9 cellular contexts compared by ENCODE assay signal in genomic region chr2:174607989-174608865, GRCh38. TPM values are rescaled to one million over a fixed set of nuclear protein-coding genes. Genes with fewer than 3 reads are reported as not detected.
A peak's percentile ranks its signal among the peaks of the same experiment; 100 is the strongest.
DNase-seq lines count a peak whose midpoint lies in the region; ATAC-seq and TF ChIP-seq lines count a peak whose summit lies in the region.
"Had no signal": no experiment of that assay in that cellular context is flagged by ENCODE, and none has a peak within 500 bp of the region (broad histone marks: within the 10 kb centered on the region; RNA-seq: fewer than 3 reads in every experiment).

No MANE protein-coding gene starts in this region.

- TF ChIP-seq EP300 in transverse colon (IDR thresholded peaks at IDR 0.05; ENCODE audit: low read depth), result no peak
- TF ChIP-seq EP300 in suprapubic skin (IDR thresholded peaks at IDR 0.05), result no peak

- no peaks in the 10 kb centered on the region for H3K36me3 ChIP-seq in transverse colon
- no peaks in the 10 kb centered on the region for H3K36me3 ChIP-seq in suprapubic skin

- H3K4me3 ChIP-seq in transverse colon, result no peak overlapping the region
- no peak overlapping the region for H3K4me3 ChIP-seq in suprapubic skin

- in situ Hi-C loops in transverse colon (cut with MboI; ENCODE audit: low pct_ligation_motif_present in 1 of 4, low pct_unique_long_range_greater_than_20kb in 1 of 4, low sequenced_read_pairs in 3 of 4), result no loop called here

- H3K9me3 ChIP-seq in transverse colon, result no peaks in the 10 kb centered on the region
- no peaks in the 10 kb centered on the region for H3K9me3 ChIP-seq in suprapubic skin

- WGBS in transverse colon (ENCODE audit: low coverage in 1 of 2), 2 donors, result 67 to 68% methylated on average over 5 of the region's 5 CpGs
- 47% methylated on average over 5 of the region's 5 CpGs for WGBS in suprapubic skin

- CTCF ChIA-PET in activated CD8-positive, alpha-beta T cell treated with anti-CD3 and anti-CD28 coated beads for 36 hours (lab: Charles Lee), result interaction anchor here (1.1 to 13.7 kb wide), 11 partner anchors 10 to 79 kb away, joined by 3 to 101 read pairs (median 8); partner anchors contain the start of gene WIPF1

- no peaks in the 10 kb centered on the region for H3K27me3 Mint-ChIP-seq in activated CD8-positive, alpha-beta T cell treated with anti-CD3 and anti-CD28 coated beads for 36 hours

- peaks cover 46% of the 10 kb centered on the region for H3K36me3 Mint-ChIP-seq in activated CD8-positive, alpha-beta T cell treated with anti-CD3 and anti-CD28 coated beads for 36 hours (ENCODE audit: low read depth)

- POLR2A ChIA-PET in activated CD8-positive, alpha-beta T cell treated with anti-CD3 and anti-CD28 coated beads for 36 hours (lab: Charles Lee), result interaction anchor here (0.7 to 20.8 kb wide), 11 partner anchors 8 to 122 kb away, joined by 3 to 283 read pairs (median 3); partner anchors contain the start of gene WIPF1

- peak; percentile 59 for DNase-seq in stimulated activated CD4-positive, alpha-beta T cell treated with anti-CD3 and anti-CD28 coated beads, Interleukin-15, amount 100 ng/mL, for 24 hours
- no peak for DNase-seq in stimulated activated CD4-positive, alpha-beta T cell treated with anti-CD3 and anti-CD28 coated beads, Interleukin-12 subunit alpha, Interleukin-12 subunit beta, amount 100 ng/mL, for 4 hours
- DNase-seq in activated CD8-positive, alpha-beta T cell treated with anti-CD3 and anti-CD28 coated beads for 36 hours, result peak; percentile 74
- DNase-seq in transverse colon (no peak), HCEC 1CT (no peak), suprapubic skin (ENCODE audit: low spot score in 2 of 2) (no peak), NCI-H774 (lab: John Stamatoyannopoulos, UW) (no peak)
- DNase-seq: NCI-H82 had no signal

- intact Hi-C loops in activated CD8-positive, alpha-beta T cell treated with anti-CD3 and anti-CD28 coated beads for 36 hours (cut with micrococcal nuclease), result loop anchor here (5.0 kb wide), 1 partner anchor 79 kb away; no protein-coding TSS in a partner anchor
- intact Hi-C loops in transverse colon (cut with DNase I; ENCODE audit: low total_unique reads), result no loop called here

- peak; percentile 52 for ATAC-seq in HG03060 (IDR thresholded peaks at IDR 0.05; ENCODE audit: low read depth, unreplicated experiment)
- peak; percentile 78 for ATAC-seq in activated CD8-positive, alpha-beta T cell treated with anti-CD3 and anti-CD28 coated beads for 36 hours

- H3K27ac ChIP-seq in transverse colon, result peak overlapping the region in 3 of 4 donors; percentile 0 to 63 (median 33)
- H3K27ac ChIP-seq in suprapubic skin, result no peak overlapping the region

- H3K4me1 ChIP-seq in transverse colon (peaks cover 17 to 51% (median 27%) of the 10 kb centered on the region in 4 donors), suprapubic skin (peaks cover 37% of the 10 kb centered on the region)

- no peak for TF ChIP-seq POLR2A in transverse colon (IDR thresholded peaks at IDR 0.05)
- TF ChIP-seq POLR2A in suprapubic skin (IDR thresholded peaks at IDR 0.05), result no peak

- H3K4me3 Mint-ChIP-seq in activated CD8-positive, alpha-beta T cell treated with anti-CD3 and anti-CD28 coated beads for 36 hours, result peak overlapping the region; percentile 44

- H3K27me3 ChIP-seq in transverse colon, result no peaks in the 10 kb centered on the region
- no peaks in the 10 kb centered on the region for H3K27me3 ChIP-seq in suprapubic skin

- peaks cover 1% of the 10 kb centered on the region for H3K9me3 Mint-ChIP-seq in activated CD8-positive, alpha-beta T cell treated with anti-CD3 and anti-CD28 coated beads for 36 hours

- no peak for TF ChIP-seq CTCF in activated CD8-positive, alpha-beta T cell treated with anti-CD3 and anti-CD28 coated beads for 36 hours (IDR thresholded peaks at IDR 0.05)
- TF ChIP-seq CTCF in transverse colon (IDR thresholded peaks at IDR 0.05) (no peak), suprapubic skin (IDR thresholded peaks at IDR 0.05) (no peak)

- H3K27ac Mint-ChIP-seq in activated CD8-positive, alpha-beta T cell treated with anti-CD3 and anti-CD28 coated beads for 36 hours, result peak overlapping the region; percentile 100

- peaks cover 90% of the 10 kb centered on the region for H3K4me1 Mint-ChIP-seq in activated CD8-positive, alpha-beta T cell treated with anti-CD3 and anti-CD28 coated beads for 36 hours (ENCODE audit: low read depth)

RNA-seq across cellular contexts. Expression of gene WIPF1, which starts 10.6 kb away (rescaled TPM):
- 100 to 1,000 TPM; 361 to 365 TPM for total RNA-seq in activated CD8-positive, alpha-beta T cell treated with anti-CD3 and anti-CD28 coated beads for 36 hours
- total RNA-seq in transverse colon (10 to 100 TPM in 3 of 4 donors, 1 to 10 TPM in 1; 8.5 to 32.6 (median 16.1) TPM), suprapubic skin (10 to 100 TPM in 1 of 4 donors, 1 to 10 TPM in 3; 4.8 to 21.8 (median 7.3) TPM)

Comparison
In these comparisons a context has a peak if more than half of its experiments do, and no peak if none do; other contexts are left out.
1. DNase-seq: peak in stimulated activated CD4-positive, alpha-beta T cell treated with anti-CD3 and anti-CD28 coated beads, Interleukin-15, amount 100 ng/mL, for 24 hours (single experiment) and activated CD8-positive, alpha-beta T cell treated with anti-CD3 and anti-CD28 coated beads for 36 hours (single experiment); none in stimulated activated CD4-positive, alpha-beta T cell treated with anti-CD3 and anti-CD28 coated beads, Interleukin-12 subunit alpha, Interleukin-12 subunit beta, amount 100 ng/mL, for 4 hours (single experiment), transverse colon (single experiment), HCEC 1CT (single experiment), suprapubic skin (0 of 2) and NCI-H774 (single experiment).
2. RNA of gene WIPF1, which starts 10.6 kb away (total RNA-seq): 361 to 365 TPM in activated CD8-positive, alpha-beta T cell treated with anti-CD3 and anti-CD28 coated beads for 36 hours; 8.5 to 32.6 TPM in transverse colon and 4.8 to 21.8 TPM in suprapubic skin; every median in the first group is over 10 times any median in the second.